1 cellular context compared by ENCODE assay signal in the genomic region with DNA sequence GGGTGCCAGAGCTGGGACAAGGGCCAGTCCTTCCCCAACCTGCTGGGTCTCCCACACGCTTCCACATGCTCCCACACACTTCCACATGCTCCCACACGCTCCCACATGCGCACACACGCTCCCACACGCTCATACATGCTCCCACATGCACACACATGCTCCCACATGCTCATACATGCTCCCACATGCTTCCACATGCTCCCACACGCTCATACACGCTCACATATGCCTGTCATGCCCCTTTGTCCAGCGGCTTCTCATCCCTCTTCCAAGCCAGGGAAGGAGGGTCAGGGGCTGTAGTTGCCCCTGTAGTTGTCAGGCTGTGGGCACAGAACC.
TF ChIP-seq lines count a peak whose summit lies in the region.

No MANE protein-coding gene starts in this region.

TF ChIP-seq in H1, 55 proteins besides CTCF, POLR2A, EP300 and RAD21:
- TF ChIP-seq KDM1A (IDR thresholded peaks at IDR 0.05; ENCODE audit: borderline replicate concordance, low read length) (no peak), BCL11A (IDR thresholded peaks at IDR 0.05; ENCODE audit: low read depth in 2 of 2, low read length in 2 of 2) (no peak), MAX (IDR thresholded peaks at IDR 0.05) (no peak), YY1 (IDR thresholded peaks at IDR 0.05; ENCODE audit: low read depth, low read length) (no peak), KDM5A (IDR thresholded peaks at IDR 0.05; ENCODE audit: low read length) (no peak)
